Comparison of ENCODE assay signal across 2 cellular contexts in the genomic region with DNA sequence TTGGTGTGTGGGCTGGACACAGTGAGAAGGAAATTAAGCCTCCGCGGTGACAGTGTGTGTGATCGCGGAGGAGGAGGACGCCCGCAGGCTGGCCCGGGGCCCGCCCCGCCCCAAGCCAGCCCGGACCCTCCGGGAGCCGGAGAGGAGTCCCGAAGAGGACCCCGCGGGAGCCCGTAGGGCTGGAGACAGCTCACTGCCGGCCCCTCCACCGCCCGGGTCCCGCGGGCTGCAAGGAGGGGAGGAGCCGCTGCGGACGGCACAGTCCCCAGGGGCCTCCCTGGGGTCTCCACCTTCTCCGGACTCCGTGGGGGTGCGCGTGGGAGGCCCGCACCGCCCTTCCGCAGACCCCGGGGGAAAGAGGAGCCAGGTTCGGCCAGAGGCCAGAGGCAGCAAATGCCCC.
TF ChIP-seq lines count a peak whose summit lies in the region.

No MANE protein-coding gene starts in this region.

TF ChIP-seq in GM23338, 12 proteins besides CTCF, POLR2A, EP300 and RAD21 (continues in another document):
- no peak for TF ChIP-seq CREB1 (CRISPR knock-in tag; IDR thresholded peaks at IDR 0.05; ENCODE audit: low read depth)
- TF ChIP-seq, protein P1, sequence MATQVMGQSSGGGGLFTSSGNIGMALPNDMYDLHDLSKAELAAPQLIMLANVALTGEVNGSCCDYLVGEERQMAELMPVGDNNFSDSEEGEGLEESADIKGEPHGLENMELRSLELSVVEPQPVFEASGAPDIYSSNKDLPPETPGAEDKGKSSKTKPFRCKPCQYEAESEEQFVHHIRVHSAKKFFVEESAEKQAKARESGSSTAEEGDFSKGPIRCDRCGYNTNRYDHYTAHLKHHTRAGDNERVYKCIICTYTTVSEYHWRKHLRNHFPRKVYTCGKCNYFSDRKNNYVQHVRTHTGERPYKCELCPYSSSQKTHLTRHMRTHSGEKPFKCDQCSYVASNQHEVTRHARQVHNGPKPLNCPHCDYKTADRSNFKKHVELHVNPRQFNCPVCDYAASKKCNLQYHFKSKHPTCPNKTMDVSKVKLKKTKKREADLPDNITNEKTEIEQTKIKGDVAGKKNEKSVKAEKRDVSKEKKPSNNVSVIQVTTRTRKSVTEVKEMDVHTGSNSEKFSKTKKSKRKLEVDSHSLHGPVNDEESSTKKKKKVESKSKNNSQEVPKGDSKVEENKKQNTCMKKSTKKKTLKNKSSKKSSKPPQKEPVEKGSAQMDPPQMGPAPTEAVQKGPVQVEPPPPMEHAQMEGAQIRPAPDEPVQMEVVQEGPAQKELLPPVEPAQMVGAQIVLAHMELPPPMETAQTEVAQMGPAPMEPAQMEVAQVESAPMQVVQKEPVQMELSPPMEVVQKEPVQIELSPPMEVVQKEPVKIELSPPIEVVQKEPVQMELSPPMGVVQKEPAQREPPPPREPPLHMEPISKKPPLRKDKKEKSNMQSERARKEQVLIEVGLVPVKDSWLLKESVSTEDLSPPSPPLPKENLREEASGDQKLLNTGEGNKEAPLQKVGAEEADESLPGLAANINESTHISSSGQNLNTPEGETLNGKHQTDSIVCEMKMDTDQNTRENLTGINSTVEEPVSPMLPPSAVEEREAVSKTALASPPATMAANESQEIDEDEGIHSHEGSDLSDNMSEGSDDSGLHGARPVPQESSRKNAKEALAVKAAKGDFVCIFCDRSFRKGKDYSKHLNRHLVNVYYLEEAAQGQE (IDR thresholded peaks at IDR 0.05; ENCODE audit: unreplicated experiment), result no peak
- no peak for TF ChIP-seq EZH2phosphoT487 (IDR thresholded peaks at IDR 0.05; ENCODE audit: unreplicated experiment)
- TF ChIP-seq EZH2 (IDR thresholded peaks at IDR 0.05; ENCODE audit: low read depth, unreplicated experiment), result no peak
- TF ChIP-seq, protein P2, sequence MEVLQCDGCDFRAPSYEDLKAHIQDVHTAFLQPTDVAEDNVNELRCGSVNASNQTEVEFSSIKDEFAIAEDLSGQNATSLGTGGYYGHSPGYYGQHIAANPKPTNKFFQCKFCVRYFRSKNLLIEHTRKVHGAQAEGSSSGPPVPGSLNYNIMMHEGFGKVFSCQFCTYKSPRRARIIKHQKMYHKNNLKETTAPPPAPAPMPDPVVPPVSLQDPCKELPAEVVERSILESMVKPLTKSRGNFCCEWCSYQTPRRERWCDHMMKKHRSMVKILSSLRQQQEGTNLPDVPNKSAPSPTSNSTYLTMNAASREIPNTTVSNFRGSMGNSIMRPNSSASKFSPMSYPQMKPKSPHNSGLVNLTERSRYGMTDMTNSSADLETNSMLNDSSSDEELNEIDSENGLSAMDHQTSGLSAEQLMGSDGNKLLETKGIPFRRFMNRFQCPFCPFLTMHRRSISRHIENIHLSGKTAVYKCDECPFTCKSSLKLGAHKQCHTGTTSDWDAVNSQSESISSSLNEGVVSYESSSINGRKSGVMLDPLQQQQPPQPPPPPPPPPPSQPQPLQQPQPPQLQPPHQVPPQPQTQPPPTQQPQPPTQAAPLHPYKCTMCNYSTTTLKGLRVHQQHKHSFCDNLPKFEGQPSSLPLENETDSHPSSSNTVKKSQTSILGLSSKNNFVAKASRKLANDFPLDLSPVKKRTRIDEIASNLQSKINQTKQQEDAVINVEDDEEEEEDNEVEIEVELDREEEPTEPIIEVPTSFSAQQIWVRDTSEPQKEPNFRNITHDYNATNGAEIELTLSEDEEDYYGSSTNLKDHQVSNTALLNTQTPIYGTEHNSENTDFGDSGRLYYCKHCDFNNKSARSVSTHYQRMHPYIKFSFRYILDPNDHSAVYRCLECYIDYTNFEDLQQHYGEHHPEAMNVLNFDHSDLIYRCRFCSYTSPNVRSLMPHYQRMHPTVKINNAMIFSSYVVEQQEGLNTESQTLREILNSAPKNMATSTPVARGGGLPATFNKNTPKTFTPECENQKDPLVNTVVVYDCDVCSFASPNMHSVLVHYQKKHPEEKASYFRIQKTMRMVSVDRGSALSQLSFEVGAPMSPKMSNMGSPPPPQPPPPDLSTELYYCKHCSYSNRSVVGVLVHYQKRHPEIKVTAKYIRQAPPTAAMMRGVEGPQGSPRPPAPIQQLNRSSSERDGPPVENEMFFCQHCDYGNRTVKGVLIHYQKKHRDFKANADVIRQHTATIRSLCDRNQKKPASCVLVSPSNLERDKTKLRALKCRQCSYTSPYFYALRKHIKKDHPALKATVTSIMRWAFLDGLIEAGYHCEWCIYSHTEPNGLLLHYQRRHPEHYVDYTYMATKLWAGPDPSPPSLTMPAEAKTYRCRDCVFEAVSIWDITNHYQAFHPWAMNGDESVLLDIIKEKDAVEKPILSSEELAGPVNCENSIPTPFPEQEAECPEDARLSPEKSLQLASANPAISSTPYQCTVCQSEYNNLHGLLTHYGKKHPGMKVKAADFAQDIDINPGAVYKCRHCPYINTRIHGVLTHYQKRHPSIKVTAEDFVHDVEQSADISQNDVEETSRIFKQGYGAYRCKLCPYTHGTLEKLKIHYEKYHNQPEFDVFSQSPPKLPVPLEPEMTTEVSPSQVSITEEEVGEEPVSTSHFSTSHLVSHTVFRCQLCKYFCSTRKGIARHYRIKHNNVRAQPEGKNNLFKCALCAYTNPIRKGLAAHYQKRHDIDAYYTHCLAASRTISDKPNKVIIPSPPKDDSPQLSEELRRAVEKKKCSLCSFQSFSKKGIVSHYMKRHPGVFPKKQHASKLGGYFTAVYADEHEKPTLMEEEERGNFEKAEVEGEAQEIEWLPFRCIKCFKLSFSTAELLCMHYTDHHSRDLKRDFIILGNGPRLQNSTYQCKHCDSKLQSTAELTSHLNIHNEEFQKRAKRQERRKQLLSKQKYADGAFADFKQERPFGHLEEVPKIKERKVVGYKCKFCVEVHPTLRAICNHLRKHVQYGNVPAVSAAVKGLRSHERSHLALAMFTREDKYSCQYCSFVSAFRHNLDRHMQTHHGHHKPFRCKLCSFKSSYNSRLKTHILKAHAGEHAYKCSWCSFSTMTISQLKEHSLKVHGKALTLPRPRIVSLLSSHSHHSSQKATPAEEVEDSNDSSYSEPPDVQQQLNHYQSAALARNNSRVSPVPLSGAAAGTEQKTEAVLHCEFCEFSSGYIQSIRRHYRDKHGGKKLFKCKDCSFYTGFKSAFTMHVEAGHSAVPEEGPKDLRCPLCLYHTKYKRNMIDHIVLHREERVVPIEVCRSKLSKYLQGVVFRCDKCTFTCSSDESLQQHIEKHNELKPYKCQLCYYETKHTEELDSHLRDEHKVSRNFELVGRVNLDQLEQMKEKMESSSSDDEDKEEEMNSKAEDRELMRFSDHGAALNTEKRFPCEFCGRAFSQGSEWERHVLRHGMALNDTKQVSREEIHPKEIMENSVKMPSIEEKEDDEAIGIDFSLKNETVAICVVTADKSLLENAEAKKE (CRISPR knock-in tag; IDR thresholded peaks at IDR 0.05), result no peak
- TF ChIP-seq NANOG (IDR thresholded peaks at IDR 0.05; ENCODE audit: borderline replicate concordance), result no peak
- TF ChIP-seq ZNF331 (CRISPR knock-in tag; IDR thresholded peaks at IDR 0.05; ENCODE audit: low read depth), result no peak
- TF ChIP-seq ZNF114 (CRISPR knock-in tag; IDR thresholded peaks at IDR 0.05), result no peak
- TF ChIP-seq, protein P3, sequence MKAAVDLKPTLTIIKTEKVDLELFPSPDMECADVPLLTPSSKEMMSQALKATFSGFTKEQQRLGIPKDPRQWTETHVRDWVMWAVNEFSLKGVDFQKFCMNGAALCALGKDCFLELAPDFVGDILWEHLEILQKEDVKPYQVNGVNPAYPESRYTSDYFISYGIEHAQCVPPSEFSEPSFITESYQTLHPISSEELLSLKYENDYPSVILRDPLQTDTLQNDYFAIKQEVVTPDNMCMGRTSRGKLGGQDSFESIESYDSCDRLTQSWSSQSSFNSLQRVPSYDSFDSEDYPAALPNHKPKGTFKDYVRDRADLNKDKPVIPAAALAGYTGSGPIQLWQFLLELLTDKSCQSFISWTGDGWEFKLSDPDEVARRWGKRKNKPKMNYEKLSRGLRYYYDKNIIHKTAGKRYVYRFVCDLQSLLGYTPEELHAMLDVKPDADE (IDR thresholded peaks at IDR 0.05), result no peak
- no peak for TF ChIP-seq POLR2AphosphoS5 (IDR thresholded peaks at IDR 0.05; ENCODE audit: low read depth)

TF ChIP-seq in H1, 55 proteins besides CTCF, POLR2A, EP300 and RAD21:
- TF ChIP-seq NANOG (IDR thresholded peaks at IDR 0.05; ENCODE audit: insufficient read depth, low read depth, low read length, poor library complexity, severe bottlenecking) (no peak), FOSL1 (IDR thresholded peaks at IDR 0.05; ENCODE audit: insufficient read depth, low read depth, low read length) (no peak), TAF1 (IDR thresholded peaks at IDR 0.05; ENCODE audit: low read depth, low read length) (no peak), KDM5A (IDR thresholded peaks at IDR 0.05; ENCODE audit: low read length) (no peak), GTF2F1 (IDR thresholded peaks at IDR 0.05; ENCODE audit: borderline replicate concordance, low read depth, low read length) (no peak), RXRA (IDR thresholded peaks at IDR 0.05; ENCODE audit: insufficient read depth, low read depth, low read length) (no peak), SP1 (IDR thresholded peaks at IDR 0.05; ENCODE audit: low read depth, low read length) (no peak), NRF1 (IDR thresholded peaks at IDR 0.05; ENCODE audit: low read depth, low read length) (no peak), EZH2 (IDR thresholded peaks at IDR 0.05; ENCODE audit: low read depth, low read length, severe bottlenecking) (no peak), CREB1 (IDR thresholded peaks at IDR 0.05) (no peak), SIX5 (IDR thresholded peaks at IDR 0.05; ENCODE audit: low read depth, low read length) (no peak), CEBPB (IDR thresholded peaks at IDR 0.05; ENCODE audit: low read depth, low read length) (no peak), CHD2 (IDR thresholded peaks at IDR 0.05; ENCODE audit: low read length) (no peak), POU5F1 (IDR thresholded peaks at IDR 0.05; ENCODE audit: low read depth, low read length) (no peak), TBP (IDR thresholded peaks at IDR 0.05; ENCODE audit: low read depth, low read length) (no peak), BCL11A (IDR thresholded peaks at IDR 0.05; ENCODE audit: low read depth in 2 of 2, low read length in 2 of 2) (no peak)
- TF ChIP-seq, protein P4, sequence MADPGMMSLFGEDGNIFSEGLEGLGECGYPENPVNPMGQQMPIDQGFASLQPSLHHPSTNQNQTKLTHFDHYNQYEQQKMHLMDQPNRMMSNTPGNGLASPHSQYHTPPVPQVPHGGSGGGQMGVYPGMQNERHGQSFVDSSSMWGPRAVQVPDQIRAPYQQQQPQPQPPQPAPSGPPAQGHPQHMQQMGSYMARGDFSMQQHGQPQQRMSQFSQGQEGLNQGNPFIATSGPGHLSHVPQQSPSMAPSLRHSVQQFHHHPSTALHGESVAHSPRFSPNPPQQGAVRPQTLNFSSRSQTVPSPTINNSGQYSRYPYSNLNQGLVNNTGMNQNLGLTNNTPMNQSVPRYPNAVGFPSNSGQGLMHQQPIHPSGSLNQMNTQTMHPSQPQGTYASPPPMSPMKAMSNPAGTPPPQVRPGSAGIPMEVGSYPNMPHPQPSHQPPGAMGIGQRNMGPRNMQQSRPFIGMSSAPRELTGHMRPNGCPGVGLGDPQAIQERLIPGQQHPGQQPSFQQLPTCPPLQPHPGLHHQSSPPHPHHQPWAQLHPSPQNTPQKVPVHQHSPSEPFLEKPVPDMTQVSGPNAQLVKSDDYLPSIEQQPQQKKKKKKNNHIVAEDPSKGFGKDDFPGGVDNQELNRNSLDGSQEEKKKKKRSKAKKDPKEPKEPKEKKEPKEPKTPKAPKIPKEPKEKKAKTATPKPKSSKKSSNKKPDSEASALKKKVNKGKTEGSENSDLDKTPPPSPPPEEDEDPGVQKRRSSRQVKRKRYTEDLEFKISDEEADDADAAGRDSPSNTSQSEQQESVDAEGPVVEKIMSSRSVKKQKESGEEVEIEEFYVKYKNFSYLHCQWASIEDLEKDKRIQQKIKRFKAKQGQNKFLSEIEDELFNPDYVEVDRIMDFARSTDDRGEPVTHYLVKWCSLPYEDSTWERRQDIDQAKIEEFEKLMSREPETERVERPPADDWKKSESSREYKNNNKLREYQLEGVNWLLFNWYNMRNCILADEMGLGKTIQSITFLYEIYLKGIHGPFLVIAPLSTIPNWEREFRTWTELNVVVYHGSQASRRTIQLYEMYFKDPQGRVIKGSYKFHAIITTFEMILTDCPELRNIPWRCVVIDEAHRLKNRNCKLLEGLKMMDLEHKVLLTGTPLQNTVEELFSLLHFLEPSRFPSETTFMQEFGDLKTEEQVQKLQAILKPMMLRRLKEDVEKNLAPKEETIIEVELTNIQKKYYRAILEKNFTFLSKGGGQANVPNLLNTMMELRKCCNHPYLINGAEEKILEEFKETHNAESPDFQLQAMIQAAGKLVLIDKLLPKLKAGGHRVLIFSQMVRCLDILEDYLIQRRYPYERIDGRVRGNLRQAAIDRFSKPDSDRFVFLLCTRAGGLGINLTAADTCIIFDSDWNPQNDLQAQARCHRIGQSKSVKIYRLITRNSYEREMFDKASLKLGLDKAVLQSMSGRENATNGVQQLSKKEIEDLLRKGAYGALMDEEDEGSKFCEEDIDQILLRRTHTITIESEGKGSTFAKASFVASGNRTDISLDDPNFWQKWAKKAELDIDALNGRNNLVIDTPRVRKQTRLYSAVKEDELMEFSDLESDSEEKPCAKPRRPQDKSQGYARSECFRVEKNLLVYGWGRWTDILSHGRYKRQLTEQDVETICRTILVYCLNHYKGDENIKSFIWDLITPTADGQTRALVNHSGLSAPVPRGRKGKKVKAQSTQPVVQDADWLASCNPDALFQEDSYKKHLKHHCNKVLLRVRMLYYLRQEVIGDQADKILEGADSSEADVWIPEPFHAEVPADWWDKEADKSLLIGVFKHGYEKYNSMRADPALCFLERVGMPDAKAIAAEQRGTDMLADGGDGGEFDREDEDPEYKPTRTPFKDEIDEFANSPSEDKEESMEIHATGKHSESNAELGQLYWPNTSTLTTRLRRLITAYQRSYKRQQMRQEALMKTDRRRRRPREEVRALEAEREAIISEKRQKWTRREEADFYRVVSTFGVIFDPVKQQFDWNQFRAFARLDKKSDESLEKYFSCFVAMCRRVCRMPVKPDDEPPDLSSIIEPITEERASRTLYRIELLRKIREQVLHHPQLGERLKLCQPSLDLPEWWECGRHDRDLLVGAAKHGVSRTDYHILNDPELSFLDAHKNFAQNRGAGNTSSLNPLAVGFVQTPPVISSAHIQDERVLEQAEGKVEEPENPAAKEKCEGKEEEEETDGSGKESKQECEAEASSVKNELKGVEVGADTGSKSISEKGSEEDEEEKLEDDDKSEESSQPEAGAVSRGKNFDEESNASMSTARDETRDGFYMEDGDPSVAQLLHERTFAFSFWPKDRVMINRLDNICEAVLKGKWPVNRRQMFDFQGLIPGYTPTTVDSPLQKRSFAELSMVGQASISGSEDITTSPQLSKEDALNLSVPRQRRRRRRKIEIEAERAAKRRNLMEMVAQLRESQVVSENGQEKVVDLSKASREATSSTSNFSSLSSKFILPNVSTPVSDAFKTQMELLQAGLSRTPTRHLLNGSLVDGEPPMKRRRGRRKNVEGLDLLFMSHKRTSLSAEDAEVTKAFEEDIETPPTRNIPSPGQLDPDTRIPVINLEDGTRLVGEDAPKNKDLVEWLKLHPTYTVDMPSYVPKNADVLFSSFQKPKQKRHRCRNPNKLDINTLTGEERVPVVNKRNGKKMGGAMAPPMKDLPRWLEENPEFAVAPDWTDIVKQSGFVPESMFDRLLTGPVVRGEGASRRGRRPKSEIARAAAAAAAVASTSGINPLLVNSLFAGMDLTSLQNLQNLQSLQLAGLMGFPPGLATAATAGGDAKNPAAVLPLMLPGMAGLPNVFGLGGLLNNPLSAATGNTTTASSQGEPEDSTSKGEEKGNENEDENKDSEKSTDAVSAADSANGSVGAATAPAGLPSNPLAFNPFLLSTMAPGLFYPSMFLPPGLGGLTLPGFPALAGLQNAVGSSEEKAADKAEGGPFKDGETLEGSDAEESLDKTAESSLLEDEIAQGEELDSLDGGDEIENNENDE (IDR thresholded peaks at IDR 0.05; ENCODE audit: insufficient replicate concordance, low read length), result no peak
